1 cellular context compared by ENCODE assay signal in genomic region chr11:67465530-67465929, GRCh38.
A peak's percentile ranks its signal among the peaks of the same experiment; 100 is the strongest.
TF ChIP-seq lines count a peak whose summit lies in the region.

No MANE protein-coding gene starts in this region.

TF ChIP-seq in HCT116, 20 proteins besides CTCF, POLR2A, EP300 and RAD21:
- TF ChIP-seq POLR2AphosphoS5 (IDR thresholded peaks at IDR 0.05; ENCODE audit: low read depth, low read length), result peak; percentile 51; the same call in 1 of the 2 replicates
